In the genomic region with DNA sequence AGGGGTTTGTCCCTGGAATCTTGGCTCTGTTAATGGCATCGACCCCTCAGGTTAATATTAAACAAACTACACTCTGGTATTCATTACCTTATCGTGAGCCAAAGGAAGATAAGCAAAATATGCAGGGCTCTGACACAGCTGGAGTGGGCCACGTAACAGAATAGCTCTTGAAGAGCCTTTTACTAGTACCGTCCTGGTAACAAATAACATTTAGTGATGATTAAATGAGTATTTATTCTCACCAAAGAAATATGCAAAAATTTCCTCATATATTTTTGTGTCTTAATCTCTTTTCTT, we compare ENCODE assay signal across 10 cellular contexts. TPM values are rescaled to one million over a fixed set of nuclear protein-coding genes. Genes with fewer than 3 reads are reported as not detected.
DNase-seq lines count a peak whose midpoint lies in the region; ATAC-seq lines count a peak whose summit lies in the region.
"Had no signal": no experiment of that assay in that cellular context is flagged by ENCODE, and none has a peak within 500 bp of the region (broad histone marks: within the 10 kb centered on the region; RNA-seq: fewer than 3 reads in every experiment).

No MANE protein-coding gene starts in this region.

- H3K27ac ChIP-seq in SJSA1 (peak overlapping the region; percentile 99), skin epidermis (peak overlapping the region in 12 of 21 experiments; percentile 2 to 81 (median 36))

- peaks cover 46% of the 10 kb centered on the region for H3K4me1 ChIP-seq in SJSA1 (replicated peaks)

- H3K27me3 ChIP-seq in SJSA1 (replicated peaks): no peaks in the 10 kb centered on the region

- peak; percentile 26 for ATAC-seq in GM19397 (IDR thresholded peaks at IDR 0.05; ENCODE audit: unreplicated experiment)

- H3K4me3 ChIP-seq in SJSA1: no peak overlapping the region
- no peak overlapping the region for H3K4me3 ChIP-seq in skin epidermis

- DNase-seq in SJSA1 (ENCODE audit: low read depth in 1 of 2, low spot score in 2 of 2): no peak
- DNase-seq in iris pigment epithelial cell (ENCODE audit: low read depth): peak; percentile 59
- no peak for DNase-seq in Kasumi-1 (lab: John Stamatoyannopoulos, UW)
- no peak for DNase-seq in medulla oblongata (ENCODE audit: extremely low spot score)
- no peak for DNase-seq in amniotic stem cell (lab: John Stamatoyannopoulos, UW)
- DNase-seq in NCI-H1694 (lab: John Stamatoyannopoulos, UW): no peak
- DNase-seq: activated CD8-positive, alpha-beta memory T cell treated with anti-CD3 and anti-CD28 coated beads, Interleukin-2, amount 50 U/mL, for 4 hours; NCI-H446 had no signal

- 0 out of 2 replicates have a peak, but pooled peaks cover 4% of the 10 kb centered on the region for H3K9me3 ChIP-seq in SJSA1 (replicated peaks)

- H3K36me3 ChIP-seq in SJSA1: no peaks in the 10 kb centered on the region

RNA-seq across cellular contexts. Expression of gene UTRN, which starts 20.1 kb away (rescaled TPM):
- 113 and 143 TPM in 2 replicates for total RNA-seq in SJSA1 (2014; rRNA removed; shearing (Covaris generic))
